Comparison of ENCODE assay signal across 20 cellular contexts in genomic region chr12:40834321-40834720, GRCh38.
"Had no signal": no experiment of that assay in that cellular context is flagged by ENCODE, and none has a peak within 500 bp of the region (broad histone marks: within the 10 kb centered on the region; RNA-seq: fewer than 3 reads in every experiment).

No MANE protein-coding gene starts in this region.

- ATAC-seq: activated CD8-positive, alpha-beta memory T cell treated with anti-CD3 and anti-CD28 coated beads, Interleukin-2, amount 10 ng/mL, durations not matched to agents 7 days and 5 days; PC-3; WTC11 had no signal

- H3K27ac ChIP-seq: breast epithelium had no signal

- H3K4me3 ChIP-seq: breast epithelium had no signal

- H3K4me1 ChIP-seq: breast epithelium had no signal

- H3K36me3 ChIP-seq: breast epithelium had no signal

- DNase-seq: activated CD4-positive, alpha-beta T cell treated with anti-CD3 and anti-CD28 coated beads for 48 hours; activated CD4-positive, alpha-beta T cell treated with anti-CD3 and anti-CD28 coated beads, Interleukin-2, amount 50 U/mL, for 4 hours; activated CD4-positive, CD25-positive, alpha-beta regulatory T cell treated with anti-CD3 and anti-CD28 coated beads, Interleukin-2, amount 50 U/mL, for 72 hours; activated CD8-positive, alpha-beta memory T cell treated with anti-CD3 and anti-CD28 coated beads, Interleukin-2, amount 10 ng/mL, durations not matched to agents 7 days and 5 days; activated effector memory CD4-positive, alpha-beta T cell treated with Interleukin-2 at 50 U/mL for 16 hours; activated naive CD4-positive, alpha-beta T cell; activated T-cell treated with anti-CD3 and anti-CD28 coated beads, Interleukin-2, amount 50 U/mL, for 24 hours; aorta; Kasumi-1; KBM-7; NCI-H1048; NCI-H146; NCI-H2029; NCI-H2107; NCI-H524 treated with DMSO at 0.1 percent for 48 hours; NCI-H774; PC-3; SHP77 treated with DMSO at 0.1 percent for 48 hours had no signal

- H3K9me3 ChIP-seq: breast epithelium had no signal

- H3K27me3 ChIP-seq: breast epithelium had no signal
